In the genomic region with DNA sequence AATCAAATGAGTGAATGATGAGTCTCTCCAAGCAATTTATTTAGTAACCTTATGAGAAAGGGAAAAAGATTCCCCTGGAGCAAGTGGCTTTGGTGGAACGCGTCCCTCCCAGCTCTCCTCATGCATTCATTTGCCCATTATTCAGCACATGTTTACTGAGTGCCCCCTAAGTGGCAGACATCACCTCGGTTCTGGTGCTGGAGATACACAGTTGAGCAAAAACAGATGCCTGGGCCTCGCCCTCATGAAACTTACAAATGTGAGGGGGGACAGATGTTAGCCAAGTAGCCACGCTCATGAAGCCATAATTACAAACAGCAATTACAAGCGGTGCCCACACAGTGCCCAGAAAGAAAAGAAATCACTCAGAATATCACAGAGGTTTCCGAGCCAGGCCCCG, we compare ENCODE assay signal across 2 cellular contexts.
TF ChIP-seq lines count a peak whose summit lies in the region.

No MANE protein-coding gene starts in this region.

TF ChIP-seq in IMR-90, 13 proteins besides CTCF, POLR2A, EP300 and RAD21:
- TF ChIP-seq SMC3 (IDR thresholded peaks at IDR 0.05; ENCODE audit: low read depth, low read length): no peak

TF ChIP-seq in H1, 55 proteins besides CTCF, POLR2A, EP300 and RAD21:
- TF ChIP-seq MAX (IDR thresholded peaks at IDR 0.05): no peak
- no peak for TF ChIP-seq KDM1A (IDR thresholded peaks at IDR 0.05; ENCODE audit: borderline replicate concordance, low read length)
- no peak for TF ChIP-seq POLR2AphosphoS5 (IDR thresholded peaks at IDR 0.05; ENCODE audit: low read depth, low read length)
